In the genomic region with DNA sequence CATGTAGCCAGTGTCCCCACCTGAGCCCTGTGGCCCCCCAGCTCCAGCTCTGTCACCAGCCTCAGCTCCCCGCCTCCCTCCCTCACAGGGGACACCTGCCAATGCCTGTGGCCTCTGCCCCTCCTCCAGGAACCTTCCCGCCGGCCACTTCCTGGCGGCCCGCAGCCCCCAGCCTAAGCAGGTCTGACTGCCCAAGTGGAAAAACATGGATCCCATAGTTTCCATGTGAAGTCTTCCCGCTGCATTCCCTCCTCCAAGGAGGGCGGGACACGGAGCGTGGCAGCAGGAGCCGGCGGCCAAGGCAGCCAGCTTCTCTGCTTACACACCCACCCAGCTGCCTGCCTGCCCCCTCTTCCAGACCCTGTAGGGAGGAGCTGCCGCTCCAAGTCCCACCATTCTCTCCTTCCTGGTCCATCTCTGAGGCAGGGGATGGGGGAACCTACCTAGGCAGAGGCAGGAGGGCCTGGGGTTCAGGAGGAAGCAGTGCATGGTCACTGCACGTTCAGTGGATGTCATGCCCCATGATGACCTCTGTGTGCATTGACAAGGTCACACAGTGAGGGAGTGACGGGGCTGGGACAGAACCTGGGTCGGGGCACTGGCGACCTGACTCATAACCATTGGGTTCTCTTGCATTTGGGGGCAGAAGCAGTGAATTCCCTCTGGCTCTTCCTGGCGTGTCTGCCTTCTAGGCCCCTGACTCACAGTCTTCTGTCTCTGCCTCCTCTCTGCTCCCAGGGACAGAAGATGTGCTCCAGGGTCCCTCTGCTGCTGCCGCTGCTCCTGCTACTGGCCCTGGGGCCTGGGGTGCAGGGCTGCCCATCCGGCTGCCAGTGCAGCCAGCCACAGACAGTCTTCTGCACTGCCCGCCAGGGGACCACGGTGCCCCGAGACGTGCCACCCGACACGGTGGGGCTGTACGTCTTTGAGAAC, we compare ENCODE assay signal across 14 cellular contexts. TPM values are rescaled to one million over a fixed set of nuclear protein-coding genes. Genes with fewer than 3 reads are reported as not detected.
DNase-seq lines count a peak whose midpoint lies in the region; ATAC-seq and TF ChIP-seq lines count a peak whose summit lies in the region.
"Had no signal": no experiment of that assay in that cellular context is flagged by ENCODE, and none has a peak within 500 bp of the region (broad histone marks: within the 10 kb centered on the region; RNA-seq: fewer than 3 reads in every experiment).

No MANE protein-coding gene starts in this region.

- ATAC-seq in T-helper 17 cell (no peak), right cardiac atrium (no peak), esophagus mucosa (no peak)
- ATAC-seq: Panc1, T-cell had no signal

- no peak for TF ChIP-seq CTCF in smooth muscle cell (IDR thresholded peaks at IDR 0.05; ENCODE audit: borderline replicate concordance, insufficient read depth, poor library complexity, severe bottlenecking)

- no peaks in the 10 kb centered on the region for H3K36me3 Mint-ChIP-seq in T-helper 17 cell (ENCODE audit: low read depth)

- peak overlapping the region; percentile 81 for H3K4me3 Mint-ChIP-seq in T-helper 17 cell

- H3K4me1 ChIP-seq in GM23248 (ENCODE audit: insufficient read depth) (peaks cover 71% of the 10 kb centered on the region), right cardiac atrium (ENCODE audit: control insufficient read depth, insufficient read depth, low read length) (peaks cover 13% of the 10 kb centered on the region), smooth muscle cell (ENCODE audit: low read depth) (no peaks in the 10 kb centered on the region)

- H2AFZ ChIP-seq in GM23248 (no peak overlapping the region), smooth muscle cell (ENCODE audit: low read depth) (no peak overlapping the region)
- H2AFZ ChIP-seq: parathyroid adenoma had no signal

- H3K9ac ChIP-seq in GM23248 (peak overlapping the region; percentile 41), smooth muscle cell (ENCODE audit: low read depth) (no peak overlapping the region)
- H3K9ac ChIP-seq: parathyroid adenoma had no signal

- DNase-seq in GM23248 (peak; percentile 73), T-helper 17 cell (no peak), right cardiac atrium (peak; percentile 37 to 81 (median 65)), smooth muscle cell (lab: John Stamatoyannopoulos, UW; ENCODE audit: unreplicated experiment) (no peak), NCI-H226 (no peak), COLO829 (ENCODE audit: low spot score) (no peak)
- DNase-seq: amniotic stem cell, KG1, NCI-H1417 treated with DMSO at 0.1 percent for 48 hours, NCI-H526 treated with DMSO at 0.1 percent for 48 hours, T-cell had no signal

- 41 to 51% methylated on average over 20 to 26 of the region's 26 CpGs for WGBS in GM23248 (ENCODE audit: low coverage in 1 of 2, low lambda C conversion rate in 2 of 2, missing lambda C conversion rate in 2 of 2), 2 experiments
- WGBS in right cardiac atrium: 75% methylated on average over 26 of the region's 26 CpGs
- WGBS in smooth muscle cell (ENCODE audit: low lambda C conversion rate): 90% methylated on average over 26 of the region's 26 CpGs

- intact Hi-C loops in right cardiac atrium (cut with DNase I): no loop called here

- no peaks in the 10 kb centered on the region for H4K20me1 ChIP-seq in GM23248 (ENCODE audit: insufficient read depth)
- peaks cover 99% of the 10 kb centered on the region for H4K20me1 ChIP-seq in smooth muscle cell (ENCODE audit: low read depth)

- H3K27ac Mint-ChIP-seq in T-helper 17 cell: peak overlapping the region; percentile 92
- H3K27ac Mint-ChIP-seq: T-cell had no signal

- H3K4me1 Mint-ChIP-seq in T-helper 17 cell: peaks cover 33% of the 10 kb centered on the region

- in situ Hi-C loops in GM23248 (cut with MboI): no loop called here

- no peaks in the 10 kb centered on the region for H3K27me3 ChIP-seq in GM23248 (replicated peaks; ENCODE audit: insufficient read depth)
- no peaks in the 10 kb centered on the region for H3K27me3 ChIP-seq in right cardiac atrium (ENCODE audit: control insufficient read depth, insufficient read depth)
- no peaks in the 10 kb centered on the region for H3K27me3 ChIP-seq in smooth muscle cell (ENCODE audit: low read depth)

- no peaks in the 10 kb centered on the region for H3K9me2 ChIP-seq in GM23248 (ENCODE audit: insufficient read depth)

- H3K4me2 ChIP-seq in GM23248 (ENCODE audit: unreplicated experiment): no peak overlapping the region
- H3K4me2 ChIP-seq in smooth muscle cell: no peak overlapping the region

- peak overlapping the region; percentile 100 for H3K27ac ChIP-seq in GM23248
- H3K27ac ChIP-seq in right cardiac atrium (ENCODE audit: low read length): no peak overlapping the region
- H3K27ac ChIP-seq in smooth muscle cell (ENCODE audit: low read depth): peak overlapping the region; percentile 11
- H3K27ac ChIP-seq: parathyroid adenoma had no signal

- H3K27me3 Mint-ChIP-seq in T-helper 17 cell: no peaks in the 10 kb centered on the region
- H3K27me3 Mint-ChIP-seq: T-cell had no signal

- no peaks in the 10 kb centered on the region for H3K9me3 ChIP-seq in GM23248 (ENCODE audit: low read depth)
- H3K9me3 ChIP-seq in T-helper 17 cell (ENCODE audit: control insufficient read depth, low read length, poor library complexity, severe bottlenecking): no peaks in the 10 kb centered on the region
- H3K9me3 ChIP-seq in right cardiac atrium (ENCODE audit: control insufficient read depth, low read length): no peaks in the 10 kb centered on the region
- no peaks in the 10 kb centered on the region for H3K9me3 ChIP-seq in smooth muscle cell (replicated peaks; ENCODE audit: low read depth)

- peaks cover 62% of the 10 kb centered on the region for H3K79me2 ChIP-seq in GM23248 (ENCODE audit: insufficient read depth)
- peaks cover 38% of the 10 kb centered on the region for H3K79me2 ChIP-seq in smooth muscle cell (ENCODE audit: low read depth)
- H3K79me2 ChIP-seq: parathyroid adenoma had no signal

- H3F3A ChIP-seq in GM23248 (ENCODE audit: insufficient read depth): peaks cover 29% of the 10 kb centered on the region
- peaks cover 16% of the 10 kb centered on the region for H3F3A ChIP-seq in smooth muscle cell (ENCODE audit: low read depth)

- peaks cover 7% of the 10 kb centered on the region; the same call in 1 of the 2 replicates for H3K36me3 ChIP-seq in GM23248 (ENCODE audit: low read depth)
- no peaks in the 10 kb centered on the region for H3K36me3 ChIP-seq in smooth muscle cell (ENCODE audit: low read depth)

- H3K4me3 ChIP-seq in GM23248 (no peak overlapping the region), right cardiac atrium (ENCODE audit: low read length) (no peak overlapping the region), smooth muscle cell (no peak overlapping the region)

RNA-seq across cellular contexts. Expression of a gene that starts 8.7 kb away (rescaled TPM):
- total RNA-seq in GM23248 (2014; rRNA removed; shearing (Covaris generic)): 223 and 234 TPM in 2 replicates
- 160 and 169 TPM in 2 replicates for polyA plus RNA-seq in GM23248 (2016; fragmentation: Nextera tagmentation; extraction: Ambion mirVana)
- total RNA-seq in T-helper 17 cell: under 1 TPM; 0.55 to 0.57 TPM
- total RNA-seq in right cardiac atrium: 10 to 100 TPM; 11.4 to 21.3 (median 13.6) TPM
- 10.7 TPM for polyA plus RNA-seq in right cardiac atrium
- total RNA-seq in smooth muscle cell: 23.8 and 30.0 TPM in 2 replicates
- polyA plus RNA-seq in smooth muscle cell: 127 and 150 TPM in 2 replicates
- total RNA-seq in esophagus mucosa: 16.6 TPM

RNA-seq across cellular contexts. Expression of a gene that starts 29.3 kb away (rescaled TPM):
- 20.4 and 33.0 TPM in 2 replicates for total RNA-seq in GM23248 (2014; rRNA removed; shearing (Covaris generic))
- polyA plus RNA-seq in GM23248 (2016; fragmentation: Nextera tagmentation; extraction: Ambion mirVana): 74.5 and 78.9 TPM in 2 replicates
- 10 to 100 TPM; 32.3 to 41.4 TPM for total RNA-seq in T-helper 17 cell
- 10 to 100 TPM; 57.6 to 61.9 (median 59.7) TPM for total RNA-seq in right cardiac atrium
- polyA plus RNA-seq in right cardiac atrium: 131 TPM
- total RNA-seq in smooth muscle cell: 18.4 and 29.6 TPM in 2 replicates
- 47.7 and 52.2 TPM in 2 replicates for polyA plus RNA-seq in smooth muscle cell
- 34.3 TPM for total RNA-seq in esophagus mucosa

RNA-seq across cellular contexts. Expression of a gene that starts 36.0 kb away (rescaled TPM):
- 13.2 and 27.7 TPM in 2 replicates for total RNA-seq in GM23248 (2014; rRNA removed; shearing (Covaris generic))
- polyA plus RNA-seq in GM23248 (2016; fragmentation: Nextera tagmentation; extraction: Ambion mirVana) (5.9 and 7.3 TPM in 2 replicates), right cardiac atrium (9.0 TPM), smooth muscle cell (12.7 and 18.9 TPM in 2 replicates)
- total RNA-seq in T-helper 17 cell (100 to 1,000 TPM; 733 to 757 TPM), right cardiac atrium (10 to 100 TPM; 13.4 to 18.1 (median 16.9) TPM), smooth muscle cell (6.7 and 14.4 TPM in 2 replicates), esophagus mucosa (7.9 TPM)

RNA-seq across cellular contexts. Expression of a gene that starts 45.3 kb away (rescaled TPM):
- 43.9 and 47.2 TPM in 2 replicates for total RNA-seq in GM23248 (2014; rRNA removed; shearing (Covaris generic))
- polyA plus RNA-seq in GM23248 (2016; fragmentation: Nextera tagmentation; extraction: Ambion mirVana) (50.9 and 51.0 TPM in 2 replicates), right cardiac atrium (48.4 TPM), smooth muscle cell (42.7 and 46.5 TPM in 2 replicates)
- total RNA-seq in T-helper 17 cell (10 to 100 TPM; 27.9 to 29.7 TPM), right cardiac atrium (10 to 100 TPM; 40.4 to 54.0 (median 49.8) TPM), smooth muscle cell (40.0 and 42.6 TPM in 2 replicates), esophagus mucosa (40.2 TPM)

Comparison
In these comparisons a context has a peak if more than half of its experiments do, and no peak if none do; other contexts are left out.
1. DNase-seq: peak in GM23248 (single experiment) and right cardiac atrium (3 of 3); none in T-helper 17 cell (0 of 3), smooth muscle cell (single experiment), NCI-H226 (single experiment) and COLO829 (single experiment).
2. RNA of a gene that starts 8.7 kb away (total RNA-seq): 223 to 234 TPM in GM23248, 23.8 to 30.0 TPM in smooth muscle cell, 16.6 TPM in esophagus mucosa (single experiment) and 11.4 to 21.3 TPM in right cardiac atrium; 0.55 to 0.57 TPM in T-helper 17 cell; every median in the first group is over 4 times any median in the second.
3. RNA of a gene that starts 36.0 kb away (total RNA-seq): 733 to 757 TPM in T-helper 17 cell; 13.4 to 18.1 TPM in right cardiac atrium, 13.2 to 27.7 TPM in GM23248, 7.9 TPM in esophagus mucosa (single experiment) and 6.7 to 14.4 TPM in smooth muscle cell; every median in the first group is over 10 times any median in the second.